In the genomic region with DNA sequence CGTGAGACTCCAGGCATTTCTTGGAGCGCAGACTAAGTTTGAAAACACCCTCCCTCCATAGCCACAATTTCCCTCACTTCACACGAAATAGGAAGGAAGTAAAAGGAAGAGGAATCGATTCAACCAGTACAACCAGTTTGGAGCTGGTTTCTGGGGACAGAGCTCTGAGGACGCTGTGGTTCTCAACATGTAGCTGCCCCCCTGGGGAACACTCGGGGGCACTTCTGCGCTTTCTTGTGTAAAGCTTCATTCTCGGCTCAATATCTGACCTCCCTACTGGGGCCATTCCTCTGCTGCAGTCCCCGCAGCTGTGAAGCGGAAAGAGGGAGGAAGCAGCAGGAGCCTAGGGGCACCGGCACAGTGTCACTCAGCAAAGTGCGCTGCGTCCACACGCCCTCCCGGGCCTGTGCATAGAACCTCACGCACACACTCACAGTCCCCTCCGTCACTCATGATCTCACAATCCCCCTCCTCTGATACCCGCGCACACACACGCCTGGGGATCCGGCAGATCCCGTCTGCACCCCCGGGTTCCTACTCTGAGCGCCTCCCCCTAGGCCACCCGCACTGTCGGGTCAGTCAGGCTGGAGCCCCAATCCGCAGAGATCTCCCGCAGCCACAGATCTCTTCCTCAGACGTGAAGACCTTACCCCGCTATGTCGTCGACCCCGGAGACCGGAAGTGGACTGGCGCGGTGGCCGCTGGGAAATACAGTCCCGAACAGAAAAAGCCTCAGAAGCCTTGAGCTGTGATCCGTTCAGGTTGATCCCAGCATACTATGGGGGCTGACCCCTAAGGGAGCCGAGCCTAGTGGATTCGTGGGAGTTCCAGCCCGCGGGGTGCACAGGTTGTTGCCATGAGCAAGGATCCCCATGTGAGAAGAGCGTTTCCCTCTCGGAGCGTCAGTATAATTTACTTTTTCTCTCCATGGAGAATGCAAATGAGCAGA, we compare ENCODE assay signal across 1 cellular context.
TF ChIP-seq lines count a peak whose summit lies in the region.

A gene (minus strand): TSS at position 688 of the 949 bp plus-strand sequence. CDS start 6,190 bp downstream, outside the sequence.

TF ChIP-seq in HepG2, 621 proteins besides CTCF, POLR2A, EP300 and RAD21 (continued from another document and continues in another):
- TF ChIP-seq, protein P1, sequence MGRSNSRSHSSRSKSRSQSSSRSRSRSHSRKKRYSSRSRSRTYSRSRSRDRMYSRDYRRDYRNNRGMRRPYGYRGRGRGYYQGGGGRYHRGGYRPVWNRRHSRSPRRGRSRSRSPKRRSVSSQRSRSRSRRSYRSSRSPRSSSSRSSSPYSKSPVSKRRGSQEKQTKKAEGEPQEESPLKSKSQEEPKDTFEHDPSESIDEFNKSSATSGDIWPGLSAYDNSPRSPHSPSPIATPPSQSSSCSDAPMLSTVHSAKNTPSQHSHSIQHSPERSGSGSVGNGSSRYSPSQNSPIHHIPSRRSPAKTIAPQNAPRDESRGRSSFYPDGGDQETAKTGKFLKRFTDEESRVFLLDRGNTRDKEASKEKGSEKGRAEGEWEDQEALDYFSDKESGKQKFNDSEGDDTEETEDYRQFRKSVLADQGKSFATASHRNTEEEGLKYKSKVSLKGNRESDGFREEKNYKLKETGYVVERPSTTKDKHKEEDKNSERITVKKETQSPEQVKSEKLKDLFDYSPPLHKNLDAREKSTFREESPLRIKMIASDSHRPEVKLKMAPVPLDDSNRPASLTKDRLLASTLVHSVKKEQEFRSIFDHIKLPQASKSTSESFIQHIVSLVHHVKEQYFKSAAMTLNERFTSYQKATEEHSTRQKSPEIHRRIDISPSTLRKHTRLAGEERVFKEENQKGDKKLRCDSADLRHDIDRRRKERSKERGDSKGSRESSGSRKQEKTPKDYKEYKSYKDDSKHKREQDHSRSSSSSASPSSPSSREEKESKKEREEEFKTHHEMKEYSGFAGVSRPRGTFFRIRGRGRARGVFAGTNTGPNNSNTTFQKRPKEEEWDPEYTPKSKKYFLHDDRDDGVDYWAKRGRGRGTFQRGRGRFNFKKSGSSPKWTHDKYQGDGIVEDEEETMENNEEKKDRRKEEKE (IDR thresholded peaks at IDR 0.05): no peak
- TF ChIP-seq ZNF460 (CRISPR knock-in tag; IDR thresholded peaks at IDR 0.05; ENCODE audit: borderline replicate concordance): no peak
- no peak for TF ChIP-seq RFX3 (CRISPR knock-in tag; IDR thresholded peaks at IDR 0.05)
- TF ChIP-seq PCBP1 (IDR thresholded peaks at IDR 0.05; ENCODE audit: borderline replicate concordance, low read depth, low read length): no peak
- TF ChIP-seq, protein P2, sequence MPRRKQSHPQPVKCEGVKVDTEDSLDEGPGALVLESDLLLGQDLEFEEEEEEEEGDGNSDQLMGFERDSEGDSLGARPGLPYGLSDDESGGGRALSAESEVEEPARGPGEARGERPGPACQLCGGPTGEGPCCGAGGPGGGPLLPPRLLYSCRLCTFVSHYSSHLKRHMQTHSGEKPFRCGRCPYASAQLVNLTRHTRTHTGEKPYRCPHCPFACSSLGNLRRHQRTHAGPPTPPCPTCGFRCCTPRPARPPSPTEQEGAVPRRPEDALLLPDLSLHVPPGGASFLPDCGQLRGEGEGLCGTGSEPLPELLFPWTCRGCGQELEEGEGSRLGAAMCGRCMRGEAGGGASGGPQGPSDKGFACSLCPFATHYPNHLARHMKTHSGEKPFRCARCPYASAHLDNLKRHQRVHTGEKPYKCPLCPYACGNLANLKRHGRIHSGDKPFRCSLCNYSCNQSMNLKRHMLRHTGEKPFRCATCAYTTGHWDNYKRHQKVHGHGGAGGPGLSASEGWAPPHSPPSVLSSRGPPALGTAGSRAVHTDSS (CRISPR knock-in tag; conservative IDR thresholded peaks at IDR 0.05): no peak
- TF ChIP-seq, protein P3, sequence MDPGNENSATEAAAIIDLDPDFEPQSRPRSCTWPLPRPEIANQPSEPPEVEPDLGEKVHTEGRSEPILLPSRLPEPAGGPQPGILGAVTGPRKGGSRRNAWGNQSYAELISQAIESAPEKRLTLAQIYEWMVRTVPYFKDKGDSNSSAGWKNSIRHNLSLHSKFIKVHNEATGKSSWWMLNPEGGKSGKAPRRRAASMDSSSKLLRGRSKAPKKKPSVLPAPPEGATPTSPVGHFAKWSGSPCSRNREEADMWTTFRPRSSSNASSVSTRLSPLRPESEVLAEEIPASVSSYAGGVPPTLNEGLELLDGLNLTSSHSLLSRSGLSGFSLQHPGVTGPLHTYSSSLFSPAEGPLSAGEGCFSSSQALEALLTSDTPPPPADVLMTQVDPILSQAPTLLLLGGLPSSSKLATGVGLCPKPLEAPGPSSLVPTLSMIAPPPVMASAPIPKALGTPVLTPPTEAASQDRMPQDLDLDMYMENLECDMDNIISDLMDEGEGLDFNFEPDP (CRISPR knock-in tag; conservative IDR thresholded peaks at IDR 0.05): no peak
- TF ChIP-seq GABPA (IDR thresholded peaks at IDR 0.05; ENCODE audit: low read depth, low read length): peak; percentile 73
- TF ChIP-seq GABPA (CRISPR knock-in tag; IDR thresholded peaks at IDR 0.05; ENCODE audit: low read depth): peak; percentile 95
- TF ChIP-seq, protein P4, sequence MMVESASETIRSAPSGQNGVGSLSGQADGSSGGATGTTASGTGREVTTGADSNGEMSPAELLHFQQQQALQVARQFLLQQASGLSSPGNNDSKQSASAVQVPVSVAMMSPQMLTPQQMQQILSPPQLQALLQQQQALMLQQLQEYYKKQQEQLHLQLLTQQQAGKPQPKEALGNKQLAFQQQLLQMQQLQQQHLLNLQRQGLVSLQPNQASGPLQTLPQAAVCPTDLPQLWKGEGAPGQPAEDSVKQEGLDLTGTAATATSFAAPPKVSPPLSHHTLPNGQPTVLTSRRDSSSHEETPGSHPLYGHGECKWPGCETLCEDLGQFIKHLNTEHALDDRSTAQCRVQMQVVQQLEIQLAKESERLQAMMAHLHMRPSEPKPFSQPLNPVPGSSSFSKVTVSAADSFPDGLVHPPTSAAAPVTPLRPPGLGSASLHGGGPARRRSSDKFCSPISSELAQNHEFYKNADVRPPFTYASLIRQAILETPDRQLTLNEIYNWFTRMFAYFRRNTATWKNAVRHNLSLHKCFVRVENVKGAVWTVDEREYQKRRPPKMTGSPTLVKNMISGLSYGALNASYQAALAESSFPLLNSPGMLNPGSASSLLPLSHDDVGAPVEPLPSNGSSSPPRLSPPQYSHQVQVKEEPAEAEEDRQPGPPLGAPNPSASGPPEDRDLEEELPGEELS (CRISPR knock-in tag; IDR thresholded peaks at IDR 0.05): peak; percentile 53; the same call in 1 of the 2 replicates
- TF ChIP-seq, protein P5, sequence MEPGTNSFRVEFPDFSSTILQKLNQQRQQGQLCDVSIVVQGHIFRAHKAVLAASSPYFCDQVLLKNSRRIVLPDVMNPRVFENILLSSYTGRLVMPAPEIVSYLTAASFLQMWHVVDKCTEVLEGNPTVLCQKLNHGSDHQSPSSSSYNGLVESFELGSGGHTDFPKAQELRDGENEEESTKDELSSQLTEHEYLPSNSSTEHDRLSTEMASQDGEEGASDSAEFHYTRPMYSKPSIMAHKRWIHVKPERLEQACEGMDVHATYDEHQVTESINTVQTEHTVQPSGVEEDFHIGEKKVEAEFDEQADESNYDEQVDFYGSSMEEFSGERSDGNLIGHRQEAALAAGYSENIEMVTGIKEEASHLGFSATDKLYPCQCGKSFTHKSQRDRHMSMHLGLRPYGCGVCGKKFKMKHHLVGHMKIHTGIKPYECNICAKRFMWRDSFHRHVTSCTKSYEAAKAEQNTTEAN (CRISPR knock-in tag; conservative IDR thresholded peaks at IDR 0.05): peak; percentile 2; the same call in 1 of the 2 replicates
- TF ChIP-seq, protein P6, sequence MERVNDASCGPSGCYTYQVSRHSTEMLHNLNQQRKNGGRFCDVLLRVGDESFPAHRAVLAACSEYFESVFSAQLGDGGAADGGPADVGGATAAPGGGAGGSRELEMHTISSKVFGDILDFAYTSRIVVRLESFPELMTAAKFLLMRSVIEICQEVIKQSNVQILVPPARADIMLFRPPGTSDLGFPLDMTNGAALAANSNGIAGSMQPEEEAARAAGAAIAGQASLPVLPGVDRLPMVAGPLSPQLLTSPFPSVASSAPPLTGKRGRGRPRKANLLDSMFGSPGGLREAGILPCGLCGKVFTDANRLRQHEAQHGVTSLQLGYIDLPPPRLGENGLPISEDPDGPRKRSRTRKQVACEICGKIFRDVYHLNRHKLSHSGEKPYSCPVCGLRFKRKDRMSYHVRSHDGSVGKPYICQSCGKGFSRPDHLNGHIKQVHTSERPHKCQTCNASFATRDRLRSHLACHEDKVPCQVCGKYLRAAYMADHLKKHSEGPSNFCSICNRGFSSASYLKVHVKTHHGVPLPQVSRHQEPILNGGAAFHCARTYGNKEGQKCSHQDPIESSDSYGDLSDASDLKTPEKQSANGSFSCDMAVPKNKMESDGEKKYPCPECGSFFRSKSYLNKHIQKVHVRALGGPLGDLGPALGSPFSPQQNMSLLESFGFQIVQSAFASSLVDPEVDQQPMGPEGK (CRISPR knock-in tag; IDR thresholded peaks at IDR 0.05): peak; percentile 65
- TF ChIP-seq ZNF816 (CRISPR knock-in tag; IDR thresholded peaks at IDR 0.05; ENCODE audit: borderline replicate concordance): no peak
- no peak for TF ChIP-seq ZNF329 (CRISPR knock-in tag; IDR thresholded peaks at IDR 0.05; ENCODE audit: low read depth)
- TF ChIP-seq ZNF724P (CRISPR knock-in tag; IDR thresholded peaks at IDR 0.05; ENCODE audit: borderline replicate concordance): no peak
- TF ChIP-seq ZNF326 (CRISPR knock-in tag; IDR thresholded peaks at IDR 0.05; ENCODE audit: borderline replicate concordance): no peak
- TF ChIP-seq ZNF143 (CRISPR knock-in tag; IDR thresholded peaks at IDR 0.05): peak; percentile 92
- TF ChIP-seq TBX2 (CRISPR knock-in tag; IDR thresholded peaks at IDR 0.05; ENCODE audit: borderline replicate concordance): 0 out of 2 replicates have a peak, but pooled peaks have one; percentile 34
- TF ChIP-seq, protein P7, sequence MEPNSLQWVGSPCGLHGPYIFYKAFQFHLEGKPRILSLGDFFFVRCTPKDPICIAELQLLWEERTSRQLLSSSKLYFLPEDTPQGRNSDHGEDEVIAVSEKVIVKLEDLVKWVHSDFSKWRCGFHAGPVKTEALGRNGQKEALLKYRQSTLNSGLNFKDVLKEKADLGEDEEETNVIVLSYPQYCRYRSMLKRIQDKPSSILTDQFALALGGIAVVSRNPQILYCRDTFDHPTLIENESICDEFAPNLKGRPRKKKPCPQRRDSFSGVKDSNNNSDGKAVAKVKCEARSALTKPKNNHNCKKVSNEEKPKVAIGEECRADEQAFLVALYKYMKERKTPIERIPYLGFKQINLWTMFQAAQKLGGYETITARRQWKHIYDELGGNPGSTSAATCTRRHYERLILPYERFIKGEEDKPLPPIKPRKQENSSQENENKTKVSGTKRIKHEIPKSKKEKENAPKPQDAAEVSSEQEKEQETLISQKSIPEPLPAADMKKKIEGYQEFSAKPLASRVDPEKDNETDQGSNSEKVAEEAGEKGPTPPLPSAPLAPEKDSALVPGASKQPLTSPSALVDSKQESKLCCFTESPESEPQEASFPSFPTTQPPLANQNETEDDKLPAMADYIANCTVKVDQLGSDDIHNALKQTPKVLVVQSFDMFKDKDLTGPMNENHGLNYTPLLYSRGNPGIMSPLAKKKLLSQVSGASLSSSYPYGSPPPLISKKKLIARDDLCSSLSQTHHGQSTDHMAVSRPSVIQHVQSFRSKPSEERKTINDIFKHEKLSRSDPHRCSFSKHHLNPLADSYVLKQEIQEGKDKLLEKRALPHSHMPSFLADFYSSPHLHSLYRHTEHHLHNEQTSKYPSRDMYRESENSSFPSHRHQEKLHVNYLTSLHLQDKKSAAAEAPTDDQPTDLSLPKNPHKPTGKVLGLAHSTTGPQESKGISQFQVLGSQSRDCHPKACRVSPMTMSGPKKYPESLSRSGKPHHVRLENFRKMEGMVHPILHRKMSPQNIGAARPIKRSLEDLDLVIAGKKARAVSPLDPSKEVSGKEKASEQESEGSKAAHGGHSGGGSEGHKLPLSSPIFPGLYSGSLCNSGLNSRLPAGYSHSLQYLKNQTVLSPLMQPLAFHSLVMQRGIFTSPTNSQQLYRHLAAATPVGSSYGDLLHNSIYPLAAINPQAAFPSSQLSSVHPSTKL (CRISPR knock-in tag; IDR thresholded peaks at IDR 0.05): peak; percentile 61
- no peak for TF ChIP-seq HHEX (CRISPR knock-in tag; IDR thresholded peaks at IDR 0.05)
- TF ChIP-seq, protein P8, sequence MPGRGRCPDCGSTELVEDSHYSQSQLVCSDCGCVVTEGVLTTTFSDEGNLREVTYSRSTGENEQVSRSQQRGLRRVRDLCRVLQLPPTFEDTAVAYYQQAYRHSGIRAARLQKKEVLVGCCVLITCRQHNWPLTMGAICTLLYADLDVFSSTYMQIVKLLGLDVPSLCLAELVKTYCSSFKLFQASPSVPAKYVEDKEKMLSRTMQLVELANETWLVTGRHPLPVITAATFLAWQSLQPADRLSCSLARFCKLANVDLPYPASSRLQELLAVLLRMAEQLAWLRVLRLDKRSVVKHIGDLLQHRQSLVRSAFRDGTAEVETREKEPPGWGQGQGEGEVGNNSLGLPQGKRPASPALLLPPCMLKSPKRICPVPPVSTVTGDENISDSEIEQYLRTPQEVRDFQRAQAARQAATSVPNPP (CRISPR knock-in tag; IDR thresholded peaks at IDR 0.05): no peak
- TF ChIP-seq, protein P9, sequence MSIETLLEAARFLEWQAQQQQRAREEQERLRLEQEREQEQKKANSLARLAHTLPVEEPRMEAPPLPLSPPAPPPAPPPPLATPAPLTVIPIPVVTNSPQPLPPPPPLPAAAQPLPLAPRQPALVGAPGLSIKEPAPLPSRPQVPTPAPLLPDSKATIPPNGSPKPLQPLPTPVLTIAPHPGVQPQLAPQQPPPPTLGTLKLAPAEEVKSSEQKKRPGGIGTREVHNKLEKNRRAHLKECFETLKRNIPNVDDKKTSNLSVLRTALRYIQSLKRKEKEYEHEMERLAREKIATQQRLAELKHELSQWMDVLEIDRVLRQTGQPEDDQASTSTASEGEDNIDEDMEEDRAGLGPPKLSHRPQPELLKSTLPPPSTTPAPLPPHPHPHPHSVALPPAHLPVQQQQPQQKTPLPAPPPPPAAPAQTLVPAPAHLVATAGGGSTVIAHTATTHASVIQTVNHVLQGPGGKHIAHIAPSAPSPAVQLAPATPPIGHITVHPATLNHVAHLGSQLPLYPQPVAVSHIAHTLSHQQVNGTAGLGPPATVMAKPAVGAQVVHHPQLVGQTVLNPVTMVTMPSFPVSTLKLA (IDR thresholded peaks at IDR 0.05): no peak
- TF ChIP-seq, protein P10, sequence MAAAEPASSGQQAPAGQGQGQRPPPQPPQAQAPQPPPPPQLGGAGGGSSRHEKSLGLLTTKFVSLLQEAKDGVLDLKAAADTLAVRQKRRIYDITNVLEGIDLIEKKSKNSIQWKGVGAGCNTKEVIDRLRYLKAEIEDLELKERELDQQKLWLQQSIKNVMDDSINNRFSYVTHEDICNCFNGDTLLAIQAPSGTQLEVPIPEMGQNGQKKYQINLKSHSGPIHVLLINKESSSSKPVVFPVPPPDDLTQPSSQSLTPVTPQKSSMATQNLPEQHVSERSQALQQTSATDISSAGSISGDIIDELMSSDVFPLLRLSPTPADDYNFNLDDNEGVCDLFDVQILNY (CRISPR knock-in tag; conservative IDR thresholded peaks at IDR 0.05): no peak
- no peak for TF ChIP-seq ZFYVE20 (CRISPR knock-in tag; IDR thresholded peaks at IDR 0.05; ENCODE audit: borderline replicate concordance, low read depth)
- TF ChIP-seq, protein P11, sequence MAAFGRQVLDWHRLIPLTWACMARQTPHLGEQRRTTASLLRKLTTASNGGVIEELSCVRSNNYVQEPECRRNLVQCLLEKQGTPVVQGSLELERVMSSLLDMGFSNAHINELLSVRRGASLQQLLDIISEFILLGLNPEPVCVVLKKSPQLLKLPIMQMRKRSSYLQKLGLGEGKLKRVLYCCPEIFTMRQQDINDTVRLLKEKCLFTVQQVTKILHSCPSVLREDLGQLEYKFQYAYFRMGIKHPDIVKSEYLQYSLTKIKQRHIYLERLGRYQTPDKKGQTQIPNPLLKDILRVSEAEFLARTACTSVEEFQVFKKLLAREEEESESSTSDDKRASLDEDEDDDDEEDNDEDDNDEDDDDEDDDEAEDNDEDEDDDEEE (CRISPR knock-in tag; IDR thresholded peaks at IDR 0.05): no peak
- TF ChIP-seq CEBPB (IDR thresholded peaks at IDR 0.05; ENCODE audit: borderline replicate concordance, low read depth, low read length): no peak
